In genomic region chr2:16625201-16625729, GRCh38 we compare ENCODE assay signal across 1 cellular context.
TF ChIP-seq lines count a peak whose summit lies in the region.

No MANE protein-coding gene starts in this region.

TF ChIP-seq in K562, 482 proteins besides CTCF, POLR2A, EP300 and RAD21 (continued from another document):
- TF ChIP-seq, protein P1, sequence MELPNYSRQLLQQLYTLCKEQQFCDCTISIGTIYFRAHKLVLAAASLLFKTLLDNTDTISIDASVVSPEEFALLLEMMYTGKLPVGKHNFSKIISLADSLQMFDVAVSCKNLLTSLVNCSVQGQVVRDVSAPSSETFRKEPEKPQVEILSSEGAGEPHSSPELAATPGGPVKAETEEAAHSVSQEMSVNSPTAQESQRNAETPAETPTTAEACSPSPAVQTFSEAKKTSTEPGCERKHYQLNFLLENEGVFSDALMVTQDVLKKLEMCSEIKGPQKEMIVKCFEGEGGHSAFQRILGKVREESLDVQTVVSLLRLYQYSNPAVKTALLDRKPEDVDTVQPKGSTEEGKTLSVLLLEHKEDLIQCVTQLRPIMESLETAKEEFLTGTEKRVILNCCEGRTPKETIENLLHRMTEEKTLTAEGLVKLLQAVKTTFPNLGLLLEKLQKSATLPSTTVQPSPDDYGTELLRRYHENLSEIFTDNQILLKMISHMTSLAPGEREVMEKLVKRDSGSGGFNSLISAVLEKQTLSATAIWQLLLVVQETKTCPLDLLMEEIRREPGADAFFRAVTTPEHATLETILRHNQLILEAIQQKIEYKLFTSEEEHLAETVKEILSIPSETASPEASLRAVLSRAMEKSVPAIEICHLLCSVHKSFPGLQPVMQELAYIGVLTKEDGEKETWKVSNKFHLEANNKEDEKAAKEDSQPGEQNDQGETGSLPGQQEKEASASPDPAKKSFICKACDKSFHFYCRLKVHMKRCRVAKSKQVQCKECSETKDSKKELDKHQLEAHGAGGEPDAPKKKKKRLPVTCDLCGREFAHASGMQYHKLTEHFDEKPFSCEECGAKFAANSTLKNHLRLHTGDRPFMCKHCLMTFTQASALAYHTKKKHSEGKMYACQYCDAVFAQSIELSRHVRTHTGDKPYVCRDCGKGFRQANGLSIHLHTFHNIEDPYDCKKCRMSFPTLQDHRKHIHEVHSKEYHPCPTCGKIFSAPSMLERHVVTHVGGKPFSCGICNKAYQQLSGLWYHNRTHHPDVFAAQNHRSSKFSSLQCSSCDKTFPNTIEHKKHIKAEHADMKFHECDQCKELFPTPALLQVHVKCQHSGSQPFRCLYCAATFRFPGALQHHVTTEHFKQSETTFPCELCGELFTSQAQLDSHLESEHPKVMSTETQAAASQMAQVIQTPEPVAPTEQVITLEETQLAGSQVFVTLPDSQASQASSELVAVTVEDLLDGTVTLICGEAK (IDR thresholded peaks at IDR 0.05), result peak; percentile 66
- TF ChIP-seq, protein P1 (CRISPR knock-in tag; IDR thresholded peaks at IDR 0.05), result no peak
- TF ChIP-seq ZNF668 (CRISPR knock-in tag; IDR thresholded peaks at IDR 0.05), result no peak
- TF ChIP-seq, protein P2, sequence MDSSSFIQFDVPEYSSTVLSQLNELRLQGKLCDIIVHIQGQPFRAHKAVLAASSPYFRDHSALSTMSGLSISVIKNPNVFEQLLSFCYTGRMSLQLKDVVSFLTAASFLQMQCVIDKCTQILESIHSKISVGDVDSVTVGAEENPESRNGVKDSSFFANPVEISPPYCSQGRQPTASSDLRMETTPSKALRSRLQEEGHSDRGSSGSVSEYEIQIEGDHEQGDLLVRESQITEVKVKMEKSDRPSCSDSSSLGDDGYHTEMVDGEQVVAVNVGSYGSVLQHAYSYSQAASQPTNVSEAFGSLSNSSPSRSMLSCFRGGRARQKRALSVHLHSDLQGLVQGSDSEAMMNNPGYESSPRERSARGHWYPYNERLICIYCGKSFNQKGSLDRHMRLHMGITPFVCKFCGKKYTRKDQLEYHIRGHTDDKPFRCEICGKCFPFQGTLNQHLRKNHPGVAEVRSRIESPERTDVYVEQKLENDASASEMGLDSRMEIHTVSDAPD (CRISPR knock-in tag; IDR thresholded peaks at IDR 0.05), result no peak
- TF ChIP-seq MYNN (IDR thresholded peaks at IDR 0.05), result peak; percentile 57; the same call in 1 of the 2 replicates
- TF ChIP-seq MYNN (CRISPR knock-in tag; IDR thresholded peaks at IDR 0.05), result no peak
- TF ChIP-seq, protein P3, sequence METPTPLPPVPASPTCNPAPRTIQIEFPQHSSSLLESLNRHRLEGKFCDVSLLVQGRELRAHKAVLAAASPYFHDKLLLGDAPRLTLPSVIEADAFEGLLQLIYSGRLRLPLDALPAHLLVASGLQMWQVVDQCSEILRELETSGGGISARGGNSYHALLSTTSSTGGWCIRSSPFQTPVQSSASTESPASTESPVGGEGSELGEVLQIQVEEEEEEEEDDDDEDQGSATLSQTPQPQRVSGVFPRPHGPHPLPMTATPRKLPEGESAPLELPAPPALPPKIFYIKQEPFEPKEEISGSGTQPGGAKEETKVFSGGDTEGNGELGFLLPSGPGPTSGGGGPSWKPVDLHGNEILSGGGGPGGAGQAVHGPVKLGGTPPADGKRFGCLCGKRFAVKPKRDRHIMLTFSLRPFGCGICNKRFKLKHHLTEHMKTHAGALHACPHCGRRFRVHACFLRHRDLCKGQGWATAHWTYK (CRISPR knock-in tag; IDR thresholded peaks at IDR 0.05), result peak; percentile 53; the same call in 1 of the 2 replicates
- no peak for TF ChIP-seq SNIP1 (IDR thresholded peaks at IDR 0.05; ENCODE audit: low read depth)
- no peak for TF ChIP-seq TAL1 (IDR thresholded peaks at IDR 0.05)
- TF ChIP-seq CBX2 (IDR thresholded peaks at IDR 0.05; ENCODE audit: insufficient read depth, low read length, poor library complexity, severe bottlenecking), result no peak
- TF ChIP-seq ZNF785 (CRISPR knock-in tag; IDR thresholded peaks at IDR 0.05), result no peak
- no peak for TF ChIP-seq MLX (CRISPR knock-in tag; conservative IDR thresholded peaks at IDR 0.05)
- TF ChIP-seq PHF8 (IDR thresholded peaks at IDR 0.05; ENCODE audit: borderline replicate concordance, low read length), result no peak
- TF ChIP-seq BRD9 (IDR thresholded peaks at IDR 0.05; ENCODE audit: low read depth, partially characterized antibody), result peak; percentile 27
TF ChIP-seq in K562: peak in this region for 81.
